In the genomic region with DNA sequence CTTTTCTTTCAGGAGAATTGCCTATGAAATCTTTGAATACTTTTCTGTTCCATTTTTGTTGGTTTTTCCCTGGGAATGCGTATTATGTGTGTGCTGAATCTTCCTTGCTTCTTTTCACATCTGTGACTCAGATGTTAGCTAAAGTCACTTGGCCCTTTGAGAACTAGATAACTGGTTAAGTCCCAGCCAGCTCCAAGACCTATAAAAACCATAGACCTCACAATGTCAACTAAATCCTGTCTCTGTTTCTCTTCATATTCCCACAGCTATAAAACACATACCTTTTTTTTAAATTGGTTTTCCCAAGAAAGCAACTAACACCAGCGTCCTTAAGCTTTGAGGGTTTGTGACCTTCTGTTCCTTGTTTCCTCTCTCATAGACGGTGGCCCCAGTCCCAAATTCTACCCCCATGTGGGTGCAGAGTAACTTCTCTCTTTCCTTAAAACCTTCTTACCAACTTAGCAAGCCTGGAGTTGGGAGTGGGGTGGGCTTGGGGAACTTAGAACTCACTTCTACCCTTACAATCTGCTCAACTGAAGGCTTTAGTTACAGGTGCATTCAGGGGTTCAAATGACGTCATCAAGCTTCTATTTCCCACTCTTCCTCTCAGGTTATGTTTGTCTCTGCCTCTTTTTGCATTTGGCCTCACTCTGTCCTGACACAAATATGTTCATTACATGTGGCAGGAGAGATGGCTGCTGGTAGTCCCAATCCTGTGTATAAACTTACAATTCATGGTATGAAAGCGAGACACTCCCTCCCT, we compare ENCODE assay signal across 2 cellular contexts.
TF ChIP-seq lines count a peak whose summit lies in the region.

No MANE protein-coding gene starts in this region.

TF ChIP-seq in GM23338, 12 proteins besides CTCF, POLR2A, EP300 and RAD21:
- TF ChIP-seq, protein P1, sequence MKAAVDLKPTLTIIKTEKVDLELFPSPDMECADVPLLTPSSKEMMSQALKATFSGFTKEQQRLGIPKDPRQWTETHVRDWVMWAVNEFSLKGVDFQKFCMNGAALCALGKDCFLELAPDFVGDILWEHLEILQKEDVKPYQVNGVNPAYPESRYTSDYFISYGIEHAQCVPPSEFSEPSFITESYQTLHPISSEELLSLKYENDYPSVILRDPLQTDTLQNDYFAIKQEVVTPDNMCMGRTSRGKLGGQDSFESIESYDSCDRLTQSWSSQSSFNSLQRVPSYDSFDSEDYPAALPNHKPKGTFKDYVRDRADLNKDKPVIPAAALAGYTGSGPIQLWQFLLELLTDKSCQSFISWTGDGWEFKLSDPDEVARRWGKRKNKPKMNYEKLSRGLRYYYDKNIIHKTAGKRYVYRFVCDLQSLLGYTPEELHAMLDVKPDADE (IDR thresholded peaks at IDR 0.05): no peak
- TF ChIP-seq POLR2AphosphoS5 (IDR thresholded peaks at IDR 0.05; ENCODE audit: low read depth) (no peak), ZNF114 (CRISPR knock-in tag; IDR thresholded peaks at IDR 0.05) (no peak), EZH2phosphoT487 (IDR thresholded peaks at IDR 0.05; ENCODE audit: unreplicated experiment) (no peak)
- TF ChIP-seq, protein P2, sequence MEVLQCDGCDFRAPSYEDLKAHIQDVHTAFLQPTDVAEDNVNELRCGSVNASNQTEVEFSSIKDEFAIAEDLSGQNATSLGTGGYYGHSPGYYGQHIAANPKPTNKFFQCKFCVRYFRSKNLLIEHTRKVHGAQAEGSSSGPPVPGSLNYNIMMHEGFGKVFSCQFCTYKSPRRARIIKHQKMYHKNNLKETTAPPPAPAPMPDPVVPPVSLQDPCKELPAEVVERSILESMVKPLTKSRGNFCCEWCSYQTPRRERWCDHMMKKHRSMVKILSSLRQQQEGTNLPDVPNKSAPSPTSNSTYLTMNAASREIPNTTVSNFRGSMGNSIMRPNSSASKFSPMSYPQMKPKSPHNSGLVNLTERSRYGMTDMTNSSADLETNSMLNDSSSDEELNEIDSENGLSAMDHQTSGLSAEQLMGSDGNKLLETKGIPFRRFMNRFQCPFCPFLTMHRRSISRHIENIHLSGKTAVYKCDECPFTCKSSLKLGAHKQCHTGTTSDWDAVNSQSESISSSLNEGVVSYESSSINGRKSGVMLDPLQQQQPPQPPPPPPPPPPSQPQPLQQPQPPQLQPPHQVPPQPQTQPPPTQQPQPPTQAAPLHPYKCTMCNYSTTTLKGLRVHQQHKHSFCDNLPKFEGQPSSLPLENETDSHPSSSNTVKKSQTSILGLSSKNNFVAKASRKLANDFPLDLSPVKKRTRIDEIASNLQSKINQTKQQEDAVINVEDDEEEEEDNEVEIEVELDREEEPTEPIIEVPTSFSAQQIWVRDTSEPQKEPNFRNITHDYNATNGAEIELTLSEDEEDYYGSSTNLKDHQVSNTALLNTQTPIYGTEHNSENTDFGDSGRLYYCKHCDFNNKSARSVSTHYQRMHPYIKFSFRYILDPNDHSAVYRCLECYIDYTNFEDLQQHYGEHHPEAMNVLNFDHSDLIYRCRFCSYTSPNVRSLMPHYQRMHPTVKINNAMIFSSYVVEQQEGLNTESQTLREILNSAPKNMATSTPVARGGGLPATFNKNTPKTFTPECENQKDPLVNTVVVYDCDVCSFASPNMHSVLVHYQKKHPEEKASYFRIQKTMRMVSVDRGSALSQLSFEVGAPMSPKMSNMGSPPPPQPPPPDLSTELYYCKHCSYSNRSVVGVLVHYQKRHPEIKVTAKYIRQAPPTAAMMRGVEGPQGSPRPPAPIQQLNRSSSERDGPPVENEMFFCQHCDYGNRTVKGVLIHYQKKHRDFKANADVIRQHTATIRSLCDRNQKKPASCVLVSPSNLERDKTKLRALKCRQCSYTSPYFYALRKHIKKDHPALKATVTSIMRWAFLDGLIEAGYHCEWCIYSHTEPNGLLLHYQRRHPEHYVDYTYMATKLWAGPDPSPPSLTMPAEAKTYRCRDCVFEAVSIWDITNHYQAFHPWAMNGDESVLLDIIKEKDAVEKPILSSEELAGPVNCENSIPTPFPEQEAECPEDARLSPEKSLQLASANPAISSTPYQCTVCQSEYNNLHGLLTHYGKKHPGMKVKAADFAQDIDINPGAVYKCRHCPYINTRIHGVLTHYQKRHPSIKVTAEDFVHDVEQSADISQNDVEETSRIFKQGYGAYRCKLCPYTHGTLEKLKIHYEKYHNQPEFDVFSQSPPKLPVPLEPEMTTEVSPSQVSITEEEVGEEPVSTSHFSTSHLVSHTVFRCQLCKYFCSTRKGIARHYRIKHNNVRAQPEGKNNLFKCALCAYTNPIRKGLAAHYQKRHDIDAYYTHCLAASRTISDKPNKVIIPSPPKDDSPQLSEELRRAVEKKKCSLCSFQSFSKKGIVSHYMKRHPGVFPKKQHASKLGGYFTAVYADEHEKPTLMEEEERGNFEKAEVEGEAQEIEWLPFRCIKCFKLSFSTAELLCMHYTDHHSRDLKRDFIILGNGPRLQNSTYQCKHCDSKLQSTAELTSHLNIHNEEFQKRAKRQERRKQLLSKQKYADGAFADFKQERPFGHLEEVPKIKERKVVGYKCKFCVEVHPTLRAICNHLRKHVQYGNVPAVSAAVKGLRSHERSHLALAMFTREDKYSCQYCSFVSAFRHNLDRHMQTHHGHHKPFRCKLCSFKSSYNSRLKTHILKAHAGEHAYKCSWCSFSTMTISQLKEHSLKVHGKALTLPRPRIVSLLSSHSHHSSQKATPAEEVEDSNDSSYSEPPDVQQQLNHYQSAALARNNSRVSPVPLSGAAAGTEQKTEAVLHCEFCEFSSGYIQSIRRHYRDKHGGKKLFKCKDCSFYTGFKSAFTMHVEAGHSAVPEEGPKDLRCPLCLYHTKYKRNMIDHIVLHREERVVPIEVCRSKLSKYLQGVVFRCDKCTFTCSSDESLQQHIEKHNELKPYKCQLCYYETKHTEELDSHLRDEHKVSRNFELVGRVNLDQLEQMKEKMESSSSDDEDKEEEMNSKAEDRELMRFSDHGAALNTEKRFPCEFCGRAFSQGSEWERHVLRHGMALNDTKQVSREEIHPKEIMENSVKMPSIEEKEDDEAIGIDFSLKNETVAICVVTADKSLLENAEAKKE (CRISPR knock-in tag; IDR thresholded peaks at IDR 0.05): no peak
TF ChIP-seq in GM23338: peak in this region for 0.

TF ChIP-seq in H1, 55 proteins besides CTCF, POLR2A, EP300 and RAD21:
- TF ChIP-seq, protein P3, sequence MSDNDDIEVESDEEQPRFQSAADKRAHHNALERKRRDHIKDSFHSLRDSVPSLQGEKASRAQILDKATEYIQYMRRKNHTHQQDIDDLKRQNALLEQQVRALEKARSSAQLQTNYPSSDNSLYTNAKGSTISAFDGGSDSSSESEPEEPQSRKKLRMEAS (IDR thresholded peaks at IDR 0.05): no peak
- TF ChIP-seq BCL11A (IDR thresholded peaks at IDR 0.05; ENCODE audit: low read depth in 2 of 2, low read length in 2 of 2): no peak
- no peak for TF ChIP-seq NANOG (IDR thresholded peaks at IDR 0.05; ENCODE audit: insufficient read depth, low read depth, low read length, poor library complexity, severe bottlenecking)
- TF ChIP-seq TCF12 (IDR thresholded peaks at IDR 0.05; ENCODE audit: low read depth, low read length): no peak
- TF ChIP-seq, protein P4, sequence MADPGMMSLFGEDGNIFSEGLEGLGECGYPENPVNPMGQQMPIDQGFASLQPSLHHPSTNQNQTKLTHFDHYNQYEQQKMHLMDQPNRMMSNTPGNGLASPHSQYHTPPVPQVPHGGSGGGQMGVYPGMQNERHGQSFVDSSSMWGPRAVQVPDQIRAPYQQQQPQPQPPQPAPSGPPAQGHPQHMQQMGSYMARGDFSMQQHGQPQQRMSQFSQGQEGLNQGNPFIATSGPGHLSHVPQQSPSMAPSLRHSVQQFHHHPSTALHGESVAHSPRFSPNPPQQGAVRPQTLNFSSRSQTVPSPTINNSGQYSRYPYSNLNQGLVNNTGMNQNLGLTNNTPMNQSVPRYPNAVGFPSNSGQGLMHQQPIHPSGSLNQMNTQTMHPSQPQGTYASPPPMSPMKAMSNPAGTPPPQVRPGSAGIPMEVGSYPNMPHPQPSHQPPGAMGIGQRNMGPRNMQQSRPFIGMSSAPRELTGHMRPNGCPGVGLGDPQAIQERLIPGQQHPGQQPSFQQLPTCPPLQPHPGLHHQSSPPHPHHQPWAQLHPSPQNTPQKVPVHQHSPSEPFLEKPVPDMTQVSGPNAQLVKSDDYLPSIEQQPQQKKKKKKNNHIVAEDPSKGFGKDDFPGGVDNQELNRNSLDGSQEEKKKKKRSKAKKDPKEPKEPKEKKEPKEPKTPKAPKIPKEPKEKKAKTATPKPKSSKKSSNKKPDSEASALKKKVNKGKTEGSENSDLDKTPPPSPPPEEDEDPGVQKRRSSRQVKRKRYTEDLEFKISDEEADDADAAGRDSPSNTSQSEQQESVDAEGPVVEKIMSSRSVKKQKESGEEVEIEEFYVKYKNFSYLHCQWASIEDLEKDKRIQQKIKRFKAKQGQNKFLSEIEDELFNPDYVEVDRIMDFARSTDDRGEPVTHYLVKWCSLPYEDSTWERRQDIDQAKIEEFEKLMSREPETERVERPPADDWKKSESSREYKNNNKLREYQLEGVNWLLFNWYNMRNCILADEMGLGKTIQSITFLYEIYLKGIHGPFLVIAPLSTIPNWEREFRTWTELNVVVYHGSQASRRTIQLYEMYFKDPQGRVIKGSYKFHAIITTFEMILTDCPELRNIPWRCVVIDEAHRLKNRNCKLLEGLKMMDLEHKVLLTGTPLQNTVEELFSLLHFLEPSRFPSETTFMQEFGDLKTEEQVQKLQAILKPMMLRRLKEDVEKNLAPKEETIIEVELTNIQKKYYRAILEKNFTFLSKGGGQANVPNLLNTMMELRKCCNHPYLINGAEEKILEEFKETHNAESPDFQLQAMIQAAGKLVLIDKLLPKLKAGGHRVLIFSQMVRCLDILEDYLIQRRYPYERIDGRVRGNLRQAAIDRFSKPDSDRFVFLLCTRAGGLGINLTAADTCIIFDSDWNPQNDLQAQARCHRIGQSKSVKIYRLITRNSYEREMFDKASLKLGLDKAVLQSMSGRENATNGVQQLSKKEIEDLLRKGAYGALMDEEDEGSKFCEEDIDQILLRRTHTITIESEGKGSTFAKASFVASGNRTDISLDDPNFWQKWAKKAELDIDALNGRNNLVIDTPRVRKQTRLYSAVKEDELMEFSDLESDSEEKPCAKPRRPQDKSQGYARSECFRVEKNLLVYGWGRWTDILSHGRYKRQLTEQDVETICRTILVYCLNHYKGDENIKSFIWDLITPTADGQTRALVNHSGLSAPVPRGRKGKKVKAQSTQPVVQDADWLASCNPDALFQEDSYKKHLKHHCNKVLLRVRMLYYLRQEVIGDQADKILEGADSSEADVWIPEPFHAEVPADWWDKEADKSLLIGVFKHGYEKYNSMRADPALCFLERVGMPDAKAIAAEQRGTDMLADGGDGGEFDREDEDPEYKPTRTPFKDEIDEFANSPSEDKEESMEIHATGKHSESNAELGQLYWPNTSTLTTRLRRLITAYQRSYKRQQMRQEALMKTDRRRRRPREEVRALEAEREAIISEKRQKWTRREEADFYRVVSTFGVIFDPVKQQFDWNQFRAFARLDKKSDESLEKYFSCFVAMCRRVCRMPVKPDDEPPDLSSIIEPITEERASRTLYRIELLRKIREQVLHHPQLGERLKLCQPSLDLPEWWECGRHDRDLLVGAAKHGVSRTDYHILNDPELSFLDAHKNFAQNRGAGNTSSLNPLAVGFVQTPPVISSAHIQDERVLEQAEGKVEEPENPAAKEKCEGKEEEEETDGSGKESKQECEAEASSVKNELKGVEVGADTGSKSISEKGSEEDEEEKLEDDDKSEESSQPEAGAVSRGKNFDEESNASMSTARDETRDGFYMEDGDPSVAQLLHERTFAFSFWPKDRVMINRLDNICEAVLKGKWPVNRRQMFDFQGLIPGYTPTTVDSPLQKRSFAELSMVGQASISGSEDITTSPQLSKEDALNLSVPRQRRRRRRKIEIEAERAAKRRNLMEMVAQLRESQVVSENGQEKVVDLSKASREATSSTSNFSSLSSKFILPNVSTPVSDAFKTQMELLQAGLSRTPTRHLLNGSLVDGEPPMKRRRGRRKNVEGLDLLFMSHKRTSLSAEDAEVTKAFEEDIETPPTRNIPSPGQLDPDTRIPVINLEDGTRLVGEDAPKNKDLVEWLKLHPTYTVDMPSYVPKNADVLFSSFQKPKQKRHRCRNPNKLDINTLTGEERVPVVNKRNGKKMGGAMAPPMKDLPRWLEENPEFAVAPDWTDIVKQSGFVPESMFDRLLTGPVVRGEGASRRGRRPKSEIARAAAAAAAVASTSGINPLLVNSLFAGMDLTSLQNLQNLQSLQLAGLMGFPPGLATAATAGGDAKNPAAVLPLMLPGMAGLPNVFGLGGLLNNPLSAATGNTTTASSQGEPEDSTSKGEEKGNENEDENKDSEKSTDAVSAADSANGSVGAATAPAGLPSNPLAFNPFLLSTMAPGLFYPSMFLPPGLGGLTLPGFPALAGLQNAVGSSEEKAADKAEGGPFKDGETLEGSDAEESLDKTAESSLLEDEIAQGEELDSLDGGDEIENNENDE (IDR thresholded peaks at IDR 0.05; ENCODE audit: insufficient replicate concordance, low read length): no peak
- no peak for TF ChIP-seq CBX5 (IDR thresholded peaks at IDR 0.05; ENCODE audit: low read depth, low read length)
- no peak for TF ChIP-seq ZNF274 (IDR thresholded peaks at IDR 0.05; ENCODE audit: borderline replicate concordance, extremely low read depth, low read length)
- TF ChIP-seq, protein P5, sequence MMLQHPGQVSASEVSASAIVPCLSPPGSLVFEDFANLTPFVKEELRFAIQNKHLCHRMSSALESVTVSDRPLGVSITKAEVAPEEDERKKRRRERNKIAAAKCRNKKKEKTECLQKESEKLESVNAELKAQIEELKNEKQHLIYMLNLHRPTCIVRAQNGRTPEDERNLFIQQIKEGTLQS (IDR thresholded peaks at IDR 0.05; ENCODE audit: insufficient read depth, low read depth, low read length): no peak
- TF ChIP-seq BACH1 (IDR thresholded peaks at IDR 0.05; ENCODE audit: low read length): no peak
- no peak for TF ChIP-seq SRF (IDR thresholded peaks at IDR 0.05; ENCODE audit: low read depth, low read length)
- no peak for TF ChIP-seq RBBP5 (IDR thresholded peaks at IDR 0.05; ENCODE audit: borderline replicate concordance, low read depth, low read length)
